8 cellular contexts compared by ENCODE assay signal in the genomic region with DNA sequence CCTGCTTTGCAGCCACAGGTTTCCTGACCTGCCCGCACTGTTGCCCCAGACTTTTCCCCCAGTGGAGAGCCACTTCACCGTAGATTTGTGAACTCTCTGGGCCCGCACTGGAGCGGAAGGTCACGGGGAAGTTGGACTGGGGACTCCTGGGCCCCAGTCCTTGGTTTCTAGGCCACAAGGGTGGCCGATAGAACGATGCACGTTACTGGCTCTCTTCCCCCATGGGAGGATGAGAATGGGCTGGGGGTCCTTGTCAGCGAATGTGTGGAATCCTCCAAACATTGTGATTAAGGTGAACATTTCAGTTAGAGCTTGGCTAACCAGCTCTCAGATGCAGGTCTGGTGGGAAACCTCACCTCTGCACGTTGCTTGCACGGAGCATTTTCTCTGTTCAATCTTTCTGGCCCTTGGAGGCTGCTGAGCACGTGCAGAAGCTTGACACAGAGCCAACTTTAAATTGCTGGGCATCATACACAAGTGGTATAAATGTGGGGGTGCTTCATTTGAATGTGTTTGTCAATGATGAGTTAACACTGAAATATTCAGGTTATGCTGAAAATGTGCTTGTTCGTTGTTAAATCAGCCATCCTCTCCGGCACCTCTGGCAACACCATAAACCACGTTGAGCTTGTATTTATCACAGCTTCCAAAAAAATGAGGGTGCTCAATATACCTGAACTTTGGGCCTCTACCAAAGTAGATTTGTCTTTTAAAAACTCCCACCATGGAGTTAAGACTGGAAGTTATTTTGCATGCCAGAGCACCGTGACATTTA. TPM values are rescaled to one million over a fixed set of nuclear protein-coding genes. Genes with fewer than 3 reads are reported as not detected.
DNase-seq lines count a peak whose midpoint lies in the region; ATAC-seq and TF ChIP-seq lines count a peak whose summit lies in the region.

No MANE protein-coding gene starts in this region.

- peak overlapping the region; percentile 90 for H3K27ac Mint-ChIP-seq in activated CD8-positive, alpha-beta T cell treated with anti-CD3 and anti-CD28 coated beads, Interleukin-2, amount 10 ng/mL, durations not matched to agents 7 days and 5 days

- CTCF ChIA-PET in activated CD8-positive, alpha-beta T cell treated with anti-CD3 and anti-CD28 coated beads, Interleukin-2, amount 10 ng/mL, durations not matched to agents 7 days and 5 days (lab: Charles Lee), result interaction anchor here (1.0 to 5.3 kb wide), 5 partner anchors 43 to 211 kb away, joined by 3 to 53 read pairs (median 4); a partner anchor contains a TSS

- TF ChIP-seq CTCF in omental fat pad (IDR thresholded peaks at IDR 0.05), result no peak

- H3K36me3 Mint-ChIP-seq in activated CD8-positive, alpha-beta T cell treated with anti-CD3 and anti-CD28 coated beads, Interleukin-2, amount 10 ng/mL, durations not matched to agents 7 days and 5 days (ENCODE audit: low read depth), result peaks cover 20% of the 10 kb centered on the region

- H3K4me1 Mint-ChIP-seq in activated CD8-positive, alpha-beta T cell treated with anti-CD3 and anti-CD28 coated beads, Interleukin-2, amount 10 ng/mL, durations not matched to agents 7 days and 5 days (ENCODE audit: low read depth), result peaks cover 50% of the 10 kb centered on the region

- H3K27me3 Mint-ChIP-seq in activated CD8-positive, alpha-beta T cell treated with anti-CD3 and anti-CD28 coated beads, Interleukin-2, amount 10 ng/mL, durations not matched to agents 7 days and 5 days (ENCODE audit: low read depth), result no peaks in the 10 kb centered on the region

- ATAC-seq in HG02623 (IDR thresholded peaks at IDR 0.05; ENCODE audit: unreplicated experiment) (peak; percentile 9), omental fat pad (ENCODE audit: low FRiP score) (peak; percentile 43)
- ATAC-seq in activated CD8-positive, alpha-beta T cell treated with anti-CD3 and anti-CD28 coated beads, Interleukin-2, amount 10 ng/mL, durations not matched to agents 7 days and 5 days, result peak; percentile 3

- POLR2A ChIA-PET in activated CD8-positive, alpha-beta T cell treated with anti-CD3 and anti-CD28 coated beads, Interleukin-2, amount 10 ng/mL, durations not matched to agents 7 days and 5 days (lab: Charles Lee), result interaction anchor here (0.6 to 2.0 kb wide), 4 partner anchors 178 to 211 kb away, joined by 3 to 9 read pairs (median 5); a partner anchor contains a TSS

- DNase-seq in activated effector memory CD4-positive, alpha-beta T cell treated with anti-CD3 and anti-CD28 coated beads, Interleukin-2, amount 50 U/mL, for 16 hours, result peak; percentile 65
- no peak for DNase-seq in activated effector memory CD4-positive, alpha-beta T cell treated with Interleukin-2 at 50 U/mL for 16 hours
- peak in 2 of 3 experiments; percentile 91 to 94 for DNase-seq in NCI-H1417 (lab: John Stamatoyannopoulos, UW)
- peak; percentile 66 for DNase-seq in activated CD8-positive, alpha-beta T cell treated with anti-CD3 and anti-CD28 coated beads, Interleukin-2, amount 10 ng/mL, durations not matched to agents 7 days and 5 days
- DNase-seq in foreskin melanocyte, result peak; percentile 24
- no peak for DNase-seq in omental fat pad (ENCODE audit: low spot score)
- DNase-seq in ecto neural progenitor cell (ENCODE audit: low spot score), result no peak

- H3K4me3 Mint-ChIP-seq in activated CD8-positive, alpha-beta T cell treated with anti-CD3 and anti-CD28 coated beads, Interleukin-2, amount 10 ng/mL, durations not matched to agents 7 days and 5 days, result peak overlapping the region; percentile 84

- H3K9me3 Mint-ChIP-seq in activated CD8-positive, alpha-beta T cell treated with anti-CD3 and anti-CD28 coated beads, Interleukin-2, amount 10 ng/mL, durations not matched to agents 7 days and 5 days (ENCODE audit: insufficient read depth), result no peaks in the 10 kb centered on the region

RNA-seq across cellular contexts. Expression of a gene that starts 1.0 kb away (rescaled TPM):
- total RNA-seq in activated CD8-positive, alpha-beta T cell treated with anti-CD3 and anti-CD28 coated beads, Interleukin-2, amount 10 ng/mL, durations not matched to agents 7 days and 5 days, result 10 to 100 TPM; 23.6 to 24.3 TPM
- 10 to 100 TPM; 24.4 to 60.8 (median 42.1) TPM for total RNA-seq in omental fat pad

RNA-seq across cellular contexts. Expression of a gene that starts 40.8 kb away (rescaled TPM):
- total RNA-seq in activated CD8-positive, alpha-beta T cell treated with anti-CD3 and anti-CD28 coated beads, Interleukin-2, amount 10 ng/mL, durations not matched to agents 7 days and 5 days, result not detected
- under 1 TPM in 1 of 4 donors, not detected in 3; 0.47 TPM for total RNA-seq in omental fat pad

Comparison
In these comparisons a context has a peak if more than half of its experiments do, and no peak if none do; other contexts are left out.
1. DNase-seq: peak in activated effector memory CD4-positive, alpha-beta T cell treated with anti-CD3 and anti-CD28 coated beads, Interleukin-2, amount 50 U/mL, for 16 hours (single experiment), NCI-H1417 (2 of 3), activated CD8-positive, alpha-beta T cell treated with anti-CD3 and anti-CD28 coated beads, Interleukin-2, amount 10 ng/mL, durations not matched to agents 7 days and 5 days (single experiment) and foreskin melanocyte (single experiment); none in activated effector memory CD4-positive, alpha-beta T cell treated with Interleukin-2 at 50 U/mL for 16 hours (single experiment), omental fat pad (single experiment) and ecto neural progenitor cell (single experiment).
2. Peak in every context shown above with its lines, with median percentiles within 50 percentile points of each other: ATAC-seq.